ENCODE assay signal across 9 cellular contexts in the genomic region with DNA sequence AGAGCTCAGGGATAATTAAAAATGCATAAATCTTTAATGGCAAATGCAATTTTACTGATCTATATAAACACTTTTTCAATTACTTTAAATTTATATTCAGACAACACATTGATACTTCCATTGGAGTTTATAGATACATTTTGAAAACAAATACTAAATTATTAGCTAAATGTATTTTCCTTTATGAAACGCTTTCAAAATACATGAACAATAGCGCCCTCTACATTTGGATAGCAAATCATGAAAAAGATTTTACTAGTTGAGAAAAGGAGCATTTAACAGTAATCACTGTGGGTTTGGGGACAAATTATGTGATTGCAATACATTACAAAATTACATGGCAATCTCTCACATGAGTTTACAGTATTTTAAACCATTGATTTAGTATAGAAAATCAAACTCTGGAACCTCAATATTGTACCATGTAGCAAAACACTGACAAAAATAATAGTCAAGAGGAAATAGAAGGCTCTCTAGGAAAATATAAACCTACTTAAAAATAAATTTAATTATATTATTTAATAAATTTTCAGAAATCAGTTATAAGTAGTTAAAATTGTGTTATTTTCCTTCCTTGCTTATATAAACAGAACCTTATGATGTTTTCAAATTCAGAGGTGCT.
DNase-seq lines count a peak whose midpoint lies in the region; ATAC-seq and TF ChIP-seq lines count a peak whose summit lies in the region.
"Had no signal": no experiment of that assay in that cellular context is flagged by ENCODE, and none has a peak within 500 bp of the region (broad histone marks: within the 10 kb centered on the region; RNA-seq: fewer than 3 reads in every experiment).

No MANE protein-coding gene starts in this region.

- no TSS peak for BruUV-seq in Caco-2 (replicated peaks; lab: Mats Ljungman, UMichigan)

- peak; percentile 19 to 45 for TF ChIP-seq CTCF in Caco-2 (IDR thresholded peaks at IDR 0.05; ENCODE audit: insufficient read depth in 1 of 2, low read depth in 1 of 2, low read length in 1 of 2, severe bottlenecking in 1 of 2, unreplicated experiment in 1 of 2)

- DNase-seq in Caco-2 (no peak), Karpas-422 (peak; percentile 52), SW 1271 (lab: John Stamatoyannopoulos, UW) (peak; percentile 3 to 46), kidney glomerular epithelial cell (lab: John Stamatoyannopoulos, UW) (peak; percentile 45)
- no peak for DNase-seq in activated CD4-positive, alpha-beta T cell treated with anti-CD3 and anti-CD28 coated beads, Interleukin-2, amount 10 ng/mL, durations not matched to agents 7 days and 5 days
- no peak for DNase-seq in activated effector memory CD4-positive, alpha-beta T cell treated with Interleukin-2 at 50 U/mL for 16 hours
- DNase-seq: activated B cell treated with CpG ODN at 0.5 μM for 24 hours had no signal

- no peaks in the 10 kb centered on the region for H3K9me3 Mint-ChIP-seq in Caco-2 (ENCODE audit: unreplicated experiment)
- H3K9me3 Mint-ChIP-seq in activated CD4-positive, alpha-beta T cell treated with anti-CD3 and anti-CD28 coated beads, Interleukin-2, amount 10 ng/mL, durations not matched to agents 7 days and 5 days: no peaks in the 10 kb centered on the region
- H3K9me3 Mint-ChIP-seq: activated B cell treated with CpG ODN at 0.5 μM for 24 hours had no signal

- no peak overlapping the region for H3K27ac ChIP-seq in Karpas-422 (ENCODE audit: low read length)

- CTCF ChIA-PET in Caco-2 (lab: Charles Lee): no interaction called here
- CTCF ChIA-PET in activated CD4-positive, alpha-beta T cell treated with anti-CD3 and anti-CD28 coated beads, Interleukin-2, amount 10 ng/mL, durations not matched to agents 7 days and 5 days (lab: Charles Lee): no interaction called here

- no peaks in the 10 kb centered on the region for H3K9me2 ChIP-seq in Karpas-422 (replicated peaks; ENCODE audit: insufficient read depth, low read length)

- H2AFZ ChIP-seq in Karpas-422 (ENCODE audit: low read length): no peak overlapping the region

- H3K27me3 ChIP-seq in Caco-2 (replicated peaks; ENCODE audit: control insufficient read depth, insufficient read depth, low read length): no peaks in the 10 kb centered on the region
- no peaks in the 10 kb centered on the region for H3K27me3 ChIP-seq in Karpas-422 (ENCODE audit: low read length)

- POLR2A ChIA-PET in Caco-2 (lab: Charles Lee): no interaction called here
- POLR2A ChIA-PET in activated CD4-positive, alpha-beta T cell treated with anti-CD3 and anti-CD28 coated beads, Interleukin-2, amount 10 ng/mL, durations not matched to agents 7 days and 5 days (lab: Charles Lee): no interaction called here

- H3K4me1 ChIP-seq in Caco-2: no peaks in the 10 kb centered on the region
- H3K4me1 ChIP-seq in Karpas-422 (ENCODE audit: low read length): no peaks in the 10 kb centered on the region

- H3K4me3 Mint-ChIP-seq in Caco-2 (ENCODE audit: unreplicated experiment): no peak overlapping the region
- H3K4me3 Mint-ChIP-seq in activated CD4-positive, alpha-beta T cell treated with anti-CD3 and anti-CD28 coated beads, Interleukin-2, amount 10 ng/mL, durations not matched to agents 7 days and 5 days: no peak overlapping the region
- H3K4me3 Mint-ChIP-seq: activated B cell treated with CpG ODN at 0.5 μM for 24 hours had no signal

- no peaks in the 10 kb centered on the region for H3K9me3 ChIP-seq in Caco-2
- peaks cover 3% of the 10 kb centered on the region; the same call in 1 of the 2 replicates for H3K9me3 ChIP-seq in Karpas-422 (ENCODE audit: low read length)

- H3K9ac ChIP-seq in Karpas-422 (ENCODE audit: low read length): no peak overlapping the region

- H4K20me1 ChIP-seq in Karpas-422 (ENCODE audit: insufficient read depth, low read depth, low read length): no peaks in the 10 kb centered on the region

- H3K4me2 ChIP-seq in Karpas-422 (ENCODE audit: low read depth, low read length, poor library complexity, severe bottlenecking): no peak overlapping the region

- no peaks in the 10 kb centered on the region for H3K79me2 ChIP-seq in Karpas-422 (ENCODE audit: low read length)

- intact Hi-C loops in Caco-2 (cut with micrococcal nuclease; ENCODE audit: unreplicated experiment): no loop called here

- H3K4me3 ChIP-seq in Caco-2 (ENCODE audit: low read depth, low read length) (no peak overlapping the region), Karpas-422 (ENCODE audit: low read length) (no peak overlapping the region)

- H3K4me1 Mint-ChIP-seq in Caco-2 (ENCODE audit: low read depth, unreplicated experiment): no peaks in the 10 kb centered on the region
- no peaks in the 10 kb centered on the region for H3K4me1 Mint-ChIP-seq in activated CD4-positive, alpha-beta T cell treated with anti-CD3 and anti-CD28 coated beads, Interleukin-2, amount 10 ng/mL, durations not matched to agents 7 days and 5 days
- H3K4me1 Mint-ChIP-seq: activated B cell treated with CpG ODN at 0.5 μM for 24 hours had no signal

- H3K36me3 ChIP-seq in Caco-2 (ENCODE audit: control insufficient read depth, insufficient read depth, low read length): no peaks in the 10 kb centered on the region
- H3K36me3 ChIP-seq in Karpas-422 (ENCODE audit: insufficient read depth, low read length): no peaks in the 10 kb centered on the region

- no peaks in the 10 kb centered on the region for H3K27me3 Mint-ChIP-seq in Caco-2 (ENCODE audit: insufficient read depth, unreplicated experiment)
- no peaks in the 10 kb centered on the region for H3K27me3 Mint-ChIP-seq in activated CD4-positive, alpha-beta T cell treated with anti-CD3 and anti-CD28 coated beads, Interleukin-2, amount 10 ng/mL, durations not matched to agents 7 days and 5 days
- H3K27me3 Mint-ChIP-seq: activated B cell treated with CpG ODN at 0.5 μM for 24 hours had no signal

- H3K36me3 Mint-ChIP-seq in Caco-2 (ENCODE audit: insufficient read depth, unreplicated experiment): no peaks in the 10 kb centered on the region
- H3K36me3 Mint-ChIP-seq in activated CD4-positive, alpha-beta T cell treated with anti-CD3 and anti-CD28 coated beads, Interleukin-2, amount 10 ng/mL, durations not matched to agents 7 days and 5 days (ENCODE audit: low read depth): no peaks in the 10 kb centered on the region

- no peak overlapping the region for H3K27ac Mint-ChIP-seq in Caco-2 (ENCODE audit: unreplicated experiment)
- H3K27ac Mint-ChIP-seq in activated CD4-positive, alpha-beta T cell treated with anti-CD3 and anti-CD28 coated beads, Interleukin-2, amount 10 ng/mL, durations not matched to agents 7 days and 5 days: no peak overlapping the region
- H3K27ac Mint-ChIP-seq: activated B cell treated with CpG ODN at 0.5 μM for 24 hours had no signal

- ATAC-seq in HG03135 (IDR thresholded peaks at IDR 0.05; ENCODE audit: unreplicated experiment) (no peak), GM19351 (IDR thresholded peaks at IDR 0.05; ENCODE audit: unreplicated experiment) (no peak)

Comparison
In these comparisons a context has a peak if more than half of its experiments do, and no peak if none do; other contexts are left out.
1. DNase-seq: peak in Karpas-422 (single experiment), SW 1271 (2 of 2) and kidney glomerular epithelial cell (single experiment); none in Caco-2 (0 of 2), activated CD4-positive, alpha-beta T cell treated with anti-CD3 and anti-CD28 coated beads, Interleukin-2, amount 10 ng/mL, durations not matched to agents 7 days and 5 days (single experiment) and activated effector memory CD4-positive, alpha-beta T cell treated with Interleukin-2 at 50 U/mL for 16 hours (single experiment).